ENCODE assay signal across 1 cellular context in genomic region chr13:52652170-52652979, GRCh38.
TF ChIP-seq lines count a peak whose summit lies in the region.

Gene SUGT1 (plus strand): TSS chr13:52652836. CDS start chr13:52652921, 85 bp downstream.

TF ChIP-seq in HepG2, 621 proteins besides CTCF, POLR2A, EP300 and RAD21 (continued from another document and continues in another):
- peak; percentile 9; the same call in 1 of the 2 replicates for TF ChIP-seq RNF219 (CRISPR knock-in tag; IDR thresholded peaks at IDR 0.05)
- TF ChIP-seq PRMT3 (CRISPR knock-in tag; IDR thresholded peaks at IDR 0.05; ENCODE audit: borderline replicate concordance, low read depth) = no peak
- TF ChIP-seq ETV5 (CRISPR knock-in tag; IDR thresholded peaks at IDR 0.05; ENCODE audit: borderline replicate concordance) = peak; percentile 46; the same call in 1 of the 2 replicates
- no peak; the same call in 1 of the 2 replicates for TF ChIP-seq ZNF567 (CRISPR knock-in tag; IDR thresholded peaks at IDR 0.05; ENCODE audit: borderline replicate concordance)
- TF ChIP-seq ZNF44 (CRISPR knock-in tag; IDR thresholded peaks at IDR 0.05) = 0 out of 2 replicates have a peak, but pooled peaks have one; percentile 53
- no peak for TF ChIP-seq PTBP1 (IDR thresholded peaks at IDR 0.05; ENCODE audit: low read depth, low read length, poor library complexity, severe bottlenecking)
- peak; percentile 86 for TF ChIP-seq KMT2B (CRISPR knock-in tag; IDR thresholded peaks at IDR 0.05)
- TF ChIP-seq ZZZ3 (CRISPR knock-in tag; IDR thresholded peaks at IDR 0.05; ENCODE audit: borderline replicate concordance) = peak; percentile 75
- TF ChIP-seq MBD4 (IDR thresholded peaks at IDR 0.05; ENCODE audit: borderline replicate concordance, low read length) = no peak
- peak; percentile 77 for TF ChIP-seq FOXK1 (CRISPR knock-in tag; IDR thresholded peaks at IDR 0.05; ENCODE audit: borderline replicate concordance, low read depth)
- no peak; the same call in 1 of the 2 replicates for TF ChIP-seq ZNF609 (CRISPR knock-in tag; IDR thresholded peaks at IDR 0.05; ENCODE audit: borderline replicate concordance)
- TF ChIP-seq ARID3A (IDR thresholded peaks at IDR 0.05; ENCODE audit: low read depth, low read length) = no peak
- peak; percentile 30; the same call in 1 of the 2 replicates for TF ChIP-seq RFXAP (CRISPR knock-in tag; IDR thresholded peaks at IDR 0.05; ENCODE audit: borderline replicate concordance)
- peak; percentile 93 for TF ChIP-seq RBFOX2 (IDR thresholded peaks at IDR 0.05; ENCODE audit: low read depth, low read length)
- no peak for TF ChIP-seq NFATC3 (CRISPR knock-in tag; IDR thresholded peaks at IDR 0.05)
- peak; percentile 69 for TF ChIP-seq ZNF142 (CRISPR knock-in tag; IDR thresholded peaks at IDR 0.05)
- peak; percentile 77 for TF ChIP-seq CREM (IDR thresholded peaks at IDR 0.05)
- no peak for TF ChIP-seq CREM (CRISPR knock-in tag; IDR thresholded peaks at IDR 0.05)
- TF ChIP-seq DR1 (CRISPR knock-in tag; IDR thresholded peaks at IDR 0.05) = peak; percentile 75
- TF ChIP-seq CBX5 (CRISPR knock-in tag; IDR thresholded peaks at IDR 0.05; ENCODE audit: borderline replicate concordance) = peak; percentile 71; the same call in 1 of the 2 replicates
- TF ChIP-seq ZNF382 (CRISPR knock-in tag; IDR thresholded peaks at IDR 0.05; ENCODE audit: borderline replicate concordance) = no peak
- no peak for TF ChIP-seq ZNF20 (CRISPR knock-in tag; IDR thresholded peaks at IDR 0.05)
- TF ChIP-seq HNRNPUL1 (IDR thresholded peaks at IDR 0.05; ENCODE audit: low read depth, low read length) = no peak
- no peak for TF ChIP-seq FOXA1 (IDR thresholded peaks at IDR 0.05)
- TF ChIP-seq FOXA1 (CRISPR knock-in tag; IDR thresholded peaks at IDR 0.05) = no peak; the same call in 1 of the 2 replicates
- 0 out of 2 replicates have a peak, but pooled peaks have one; percentile 34 for TF ChIP-seq ZNF589 (CRISPR knock-in tag; conservative IDR thresholded peaks at IDR 0.05)
- TF ChIP-seq ZNF280B (CRISPR knock-in tag; IDR thresholded peaks at IDR 0.05; ENCODE audit: borderline replicate concordance) = 0 out of 2 replicates have a peak, but pooled peaks have one; percentile 4
- 0 out of 2 replicates have a peak, but pooled peaks have one; percentile 21 for TF ChIP-seq DNMT3B (CRISPR knock-in tag; conservative IDR thresholded peaks at IDR 0.05)
- peak; percentile 25; the same call in 1 of the 2 replicates for TF ChIP-seq ZNF737 (CRISPR knock-in tag; IDR thresholded peaks at IDR 0.05; ENCODE audit: borderline replicate concordance)
- TF ChIP-seq MAFF (IDR thresholded peaks at IDR 0.05; ENCODE audit: low read depth, low read length) = no peak
- TF ChIP-seq ZNF205 (CRISPR knock-in tag; IDR thresholded peaks at IDR 0.05) = peak; percentile 52; the same call in 1 of the 2 replicates
- no peak for TF ChIP-seq ZNF674 (CRISPR knock-in tag; IDR thresholded peaks at IDR 0.05; ENCODE audit: low read depth)
- TF ChIP-seq MXI1 (IDR thresholded peaks at IDR 0.05; ENCODE audit: borderline replicate concordance, low read depth, low read length) = peak; percentile 87; the same call in 2 of the 3 replicates
- peak; percentile 98 for TF ChIP-seq THAP9 (CRISPR knock-in tag; IDR thresholded peaks at IDR 0.05; ENCODE audit: borderline replicate concordance)
- TF ChIP-seq E2F5 (CRISPR knock-in tag; conservative IDR thresholded peaks at IDR 0.05) = no peak
